Comparison of ENCODE assay signal across 8 cellular contexts in the genomic region with DNA sequence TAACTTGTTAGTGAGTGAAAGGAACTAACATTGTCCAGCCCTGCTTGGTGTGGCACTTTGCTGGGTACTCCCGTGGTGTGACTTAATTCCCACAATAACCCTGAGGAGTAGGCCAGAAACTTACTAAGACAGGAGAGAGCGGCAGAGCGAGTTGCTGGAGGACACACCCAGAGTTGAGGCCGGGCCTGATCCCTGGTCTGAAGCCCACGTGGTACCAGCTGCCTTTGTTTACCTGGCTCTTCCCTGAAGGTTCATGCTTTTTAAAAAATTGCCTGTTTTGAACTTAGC. TPM values are rescaled to one million over a fixed set of nuclear protein-coding genes. Genes with fewer than 3 reads are reported as not detected.
DNase-seq lines count a peak whose midpoint lies in the region; ATAC-seq and TF ChIP-seq lines count a peak whose summit lies in the region.

No MANE protein-coding gene starts in this region.

- H3K4me1 Mint-ChIP-seq in CD8-positive, alpha-beta memory T cell, result peaks cover 13 to 18% (median 14%) of the 10 kb centered on the region in 3 donors
- H3K4me1 Mint-ChIP-seq in activated CD4-positive, alpha-beta memory T cell treated with anti-CD3 and anti-CD28 coated beads for 36 hours (ENCODE audit: low read depth), result peaks cover 9% of the 10 kb centered on the region

- TF ChIP-seq CTCF in parathyroid adenoma (IDR thresholded peaks at IDR 0.05) (no peak), GM10248 (IDR thresholded peaks at IDR 0.05; ENCODE audit: control extremely low read depth, extremely low read depth, low read depth, missing control alignments) (no peak)

- intact Hi-C loops in activated CD4-positive, alpha-beta memory T cell treated with anti-CD3 and anti-CD28 coated beads for 36 hours (cut with micrococcal nuclease), result no loop called here

- POLR2A ChIA-PET in CD8-positive, alpha-beta memory T cell (lab: Charles Lee), result no interaction called here
- POLR2A ChIA-PET in activated CD4-positive, alpha-beta memory T cell treated with anti-CD3 and anti-CD28 coated beads for 36 hours (lab: Charles Lee), result no interaction called here
- POLR2A ChIA-PET in GM10248 (lab: Yijun Ruan, JAX), result no interaction called here

- peak overlapping the region in 5 of 8 donors; percentile 26 to 86 (median 66) for H3K27ac Mint-ChIP-seq in CD8-positive, alpha-beta memory T cell
- no peak overlapping the region for H3K27ac Mint-ChIP-seq in activated CD4-positive, alpha-beta memory T cell treated with anti-CD3 and anti-CD28 coated beads for 36 hours

- DNase-seq in CD8-positive, alpha-beta memory T cell, result no peak
- DNase-seq in HT1080 (ENCODE audit: low read depth), result peak; percentile 32
- no peak for DNase-seq in activated CD4-positive, alpha-beta memory T cell treated with anti-CD3 and anti-CD28 coated beads for 36 hours
- peak; percentile 64 for DNase-seq in globus pallidus (ENCODE audit: low spot score)
- DNase-seq in T1000 (lab: John Stamatoyannopoulos, UW), result no peak
- DNase-seq in GM10248 (ENCODE audit: extremely low spot score), result no peak

- CTCF ChIA-PET in CD8-positive, alpha-beta memory T cell (lab: Charles Lee), result interaction anchor here (0.9 to 1.3 kb wide), 2 partner anchors 24 to 167 kb away, joined by 3 to 4 read pairs; no protein-coding TSS in a partner anchor
- CTCF ChIA-PET in activated CD4-positive, alpha-beta memory T cell treated with anti-CD3 and anti-CD28 coated beads for 36 hours (lab: Charles Lee), result interaction anchor here (1.0 to 1.6 kb wide), 4 partner anchors 15 to 262 kb away, joined by 3 to 8 read pairs (median 4); no protein-coding TSS in a partner anchor
- CTCF ChIA-PET in GM10248 (lab: Yijun Ruan, JAX), result interaction anchor here (0.6 to 4.4 kb wide), 11 partner anchors 10 to 237 kb away, joined by 3 to 40 read pairs (median 7); a partner anchor contains a TSS

- H3K9ac ChIP-seq in parathyroid adenoma, result no peak overlapping the region

- no peaks in the 10 kb centered on the region for H3K36me3 ChIP-seq in CD8-positive, alpha-beta memory T cell (ENCODE audit: insufficient read depth, low read length)
- H3K36me3 ChIP-seq in parathyroid adenoma (ENCODE audit: control insufficient read depth, insufficient read depth, low read length), result no peaks in the 10 kb centered on the region

- H2AFZ ChIP-seq in parathyroid adenoma, result peak overlapping the region; percentile 56

- H3K4me2 ChIP-seq in parathyroid adenoma (ENCODE audit: low read length), result peak overlapping the region; percentile 52

- H3K36me3 Mint-ChIP-seq in CD8-positive, alpha-beta memory T cell, result no peaks in the 10 kb centered on the region
- H3K36me3 Mint-ChIP-seq in activated CD4-positive, alpha-beta memory T cell treated with anti-CD3 and anti-CD28 coated beads for 36 hours, result no peaks in the 10 kb centered on the region

- peak overlapping the region; percentile 86 to 95 (median 90) for H3K4me3 Mint-ChIP-seq in CD8-positive, alpha-beta memory T cell
- peak overlapping the region; percentile 89 for H3K4me3 Mint-ChIP-seq in activated CD4-positive, alpha-beta memory T cell treated with anti-CD3 and anti-CD28 coated beads for 36 hours

- H3K27ac ChIP-seq in CD8-positive, alpha-beta memory T cell (ENCODE audit: low read depth, low read length), result peak overlapping the region; percentile 51
- no peak overlapping the region for H3K27ac ChIP-seq in parathyroid adenoma

- H3K79me2 ChIP-seq in parathyroid adenoma, result no peaks in the 10 kb centered on the region

- peaks cover 0 to 1% of the 10 kb centered on the region in 2 donors for H3K27me3 Mint-ChIP-seq in CD8-positive, alpha-beta memory T cell
- H3K27me3 Mint-ChIP-seq in activated CD4-positive, alpha-beta memory T cell treated with anti-CD3 and anti-CD28 coated beads for 36 hours, result peaks cover 3% of the 10 kb centered on the region

- H3K4me1 ChIP-seq in CD8-positive, alpha-beta memory T cell (ENCODE audit: insufficient read depth, low read length), result peaks cover 6% of the 10 kb centered on the region
- H3K4me1 ChIP-seq in parathyroid adenoma, result no peaks in the 10 kb centered on the region

- H3K9me3 ChIP-seq in CD8-positive, alpha-beta memory T cell (ENCODE audit: low read length), result no peaks in the 10 kb centered on the region
- no peaks in the 10 kb centered on the region for H3K9me3 ChIP-seq in parathyroid adenoma (ENCODE audit: control insufficient read depth, low read length)

- H3K27me3 ChIP-seq in CD8-positive, alpha-beta memory T cell (ENCODE audit: insufficient read depth, low read length, poor library complexity, severe bottlenecking), result no peaks in the 10 kb centered on the region
- no peaks in the 10 kb centered on the region for H3K27me3 ChIP-seq in parathyroid adenoma (ENCODE audit: control insufficient read depth, insufficient read depth, low read length)

- no peak for ATAC-seq in GM19395 (IDR thresholded peaks at IDR 0.05; ENCODE audit: unreplicated experiment)

- H3K4me3 ChIP-seq in CD8-positive, alpha-beta memory T cell (ENCODE audit: low read length), result peak overlapping the region; percentile 56
- peak overlapping the region; percentile 76 for H3K4me3 ChIP-seq in parathyroid adenoma (ENCODE audit: low read depth, low read length)

- no peaks in the 10 kb centered on the region for H3K9me3 Mint-ChIP-seq in CD8-positive, alpha-beta memory T cell
- H3K9me3 Mint-ChIP-seq in activated CD4-positive, alpha-beta memory T cell treated with anti-CD3 and anti-CD28 coated beads for 36 hours, result no peaks in the 10 kb centered on the region

RNA-seq across cellular contexts. Expression of a gene that starts 0.6 kb away (rescaled TPM):
- 10 to 100 TPM; 16.6 to 17.8 TPM for total RNA-seq in CD8-positive, alpha-beta memory T cell
- polyA plus RNA-seq in CD8-positive, alpha-beta memory T cell, result 20.0 TPM
- 127 and 145 TPM in 2 replicates for total RNA-seq in HT1080 (2014; rRNA removed; shearing (Covaris generic))
- 61.3 and 70.5 TPM in 2 replicates for polyA plus RNA-seq in HT1080 (2015; cell fraction: cytosol; rRNA removed)
- polyA plus RNA-seq in HT1080 (2015; cell fraction: nucleus; rRNA removed), result 35.9 TPM in 2 replicates
- 10 to 100 TPM; 16.9 to 17.6 TPM for total RNA-seq in activated CD4-positive, alpha-beta memory T cell treated with anti-CD3 and anti-CD28 coated beads for 36 hours

RNA-seq across cellular contexts. Expression of a gene that starts 0.9 kb away (rescaled TPM):
- total RNA-seq in CD8-positive, alpha-beta memory T cell, result 1 to 10 TPM; 3.7 to 5.1 TPM
- polyA plus RNA-seq in CD8-positive, alpha-beta memory T cell, result 0.75 TPM
- total RNA-seq in HT1080 (2014; rRNA removed; shearing (Covaris generic)), result 15.9 and 21.3 TPM in 2 replicates
- 13.0 and 15.3 TPM in 2 replicates for polyA plus RNA-seq in HT1080 (2015; cell fraction: cytosol; rRNA removed)
- 9.8 and 9.9 TPM in 2 replicates for polyA plus RNA-seq in HT1080 (2015; cell fraction: nucleus; rRNA removed)
- total RNA-seq in activated CD4-positive, alpha-beta memory T cell treated with anti-CD3 and anti-CD28 coated beads for 36 hours, result 1 to 10 TPM; 5.5 TPM

RNA-seq across cellular contexts. Expression of a gene that starts 31.4 kb away (rescaled TPM):
- total RNA-seq in CD8-positive, alpha-beta memory T cell, result 10 to 100 TPM; 40.8 to 44.8 TPM
- 12.9 TPM for polyA plus RNA-seq in CD8-positive, alpha-beta memory T cell
- total RNA-seq in HT1080 (2014; rRNA removed; shearing (Covaris generic)), result 32.3 and 36.4 TPM in 2 replicates
- 27.3 and 29.8 TPM in 2 replicates for polyA plus RNA-seq in HT1080 (2015; cell fraction: cytosol; rRNA removed)
- 28.9 and 31.2 TPM in 2 replicates for polyA plus RNA-seq in HT1080 (2015; cell fraction: nucleus; rRNA removed)
- total RNA-seq in activated CD4-positive, alpha-beta memory T cell treated with anti-CD3 and anti-CD28 coated beads for 36 hours, result 10 to 100 TPM; 46.0 to 47.3 TPM

Comparison
In these comparisons a context has a peak if more than half of its experiments do, and no peak if none do; other contexts are left out.
1. DNase-seq: peak in HT1080 (single experiment) and globus pallidus (single experiment); none in CD8-positive, alpha-beta memory T cell (0 of 5), activated CD4-positive, alpha-beta memory T cell treated with anti-CD3 and anti-CD28 coated beads for 36 hours (single experiment), T1000 (single experiment) and GM10248 (single experiment).